Comparison of ENCODE assay signal across 1 cellular context in genomic region chr9:110626109-110626829, GRCh38.
TF ChIP-seq lines count a peak whose summit lies in the region.

No MANE protein-coding gene starts in this region.

TF ChIP-seq in GM12878, 131 proteins besides CTCF, POLR2A, EP300 and RAD21 (continued from another document):
- TF ChIP-seq BCLAF1 (IDR thresholded peaks at IDR 0.05) (no peak), IKZF2 (IDR thresholded peaks at IDR 0.05) (peak; percentile 92 to 93), WRNIP1 (IDR thresholded peaks at IDR 0.05; ENCODE audit: borderline replicate concordance, low read depth, low read length) (no peak), DPF2 (IDR thresholded peaks at IDR 0.05) (peak; percentile 96)
